In the genomic region with DNA sequence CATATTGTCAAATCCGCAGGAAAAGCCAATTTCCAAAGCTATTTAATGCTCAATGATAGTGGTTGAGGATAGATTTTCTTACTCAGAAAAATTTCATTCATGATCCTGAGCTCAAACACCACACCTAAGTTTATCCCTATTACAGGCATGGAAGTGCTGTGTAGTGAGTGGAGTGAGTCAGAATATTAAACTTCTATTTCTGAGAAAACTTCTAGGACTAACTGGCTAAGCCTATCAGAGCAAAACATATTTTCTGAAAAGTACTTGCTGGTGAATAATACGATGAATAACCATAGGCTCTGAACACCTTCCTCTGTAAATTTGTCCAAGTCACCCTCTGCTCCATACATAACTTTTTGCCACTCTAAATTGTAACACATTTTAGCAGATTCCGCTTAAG, we compare ENCODE assay signal across 21 cellular contexts.
"Had no signal": no experiment of that assay in that cellular context is flagged by ENCODE, and none has a peak within 500 bp of the region (broad histone marks: within the 10 kb centered on the region; RNA-seq: fewer than 3 reads in every experiment).

No MANE protein-coding gene starts in this region.

- H3K4me1 ChIP-seq: foreskin keratinocyte, upper lobe of right lung had no signal

- H3K27me3 ChIP-seq: foreskin keratinocyte, suprapubic skin, upper lobe of right lung had no signal

- H3K4me3 ChIP-seq: suprapubic skin, upper lobe of right lung had no signal

- H3K36me3 ChIP-seq: suprapubic skin, upper lobe of right lung had no signal

- DNase-seq: activated CD4-positive, alpha-beta T cell treated with anti-CD3 and anti-CD28 coated beads, Interleukin-2, amount 50 U/mL, for 4 hours; activated CD8-positive, alpha-beta memory T cell treated with anti-CD3 and anti-CD28 coated beads, Interleukin-2, amount 10 ng/mL, durations not matched to agents 7 days and 5 days; activated gamma-delta T cell treated with Interleukin-2 at 50 U/mL for 16 hours; activated naive CD8-positive, alpha-beta T cell treated with anti-CD3 and anti-CD28 coated beads for 36 hours; activated T-cell treated with anti-CD3 and anti-CD28 coated beads, Interleukin-2, amount 50 U/mL, for 24 hours; aorta; caudate nucleus; effector memory CD8-positive, alpha-beta T cell; erythroblast; head of caudate nucleus; islet precursor cell; nephron progenitor cell; stimulated activated CD4-positive, alpha-beta T cell treated with anti-CD3 and anti-CD28 coated beads, Interleukin-2, amount 100 ng/mL, for 48 hours; stimulated activated naive CD4-positive, alpha-beta T cell treated with Interleukin-2 at 50 U/mL for 16 hours; SW 1271; upper lobe of right lung had no signal

- ATAC-seq: activated CD4-positive, CD25-positive, alpha-beta regulatory T cell treated with anti-CD3 and anti-CD28 coated beads, Interleukin-2, amount 50 U/mL, for 24 hours; activated CD8-positive, alpha-beta memory T cell treated with anti-CD3 and anti-CD28 coated beads, Interleukin-2, amount 10 ng/mL, durations not matched to agents 7 days and 5 days; effector memory CD8-positive, alpha-beta T cell; foreskin keratinocyte; left lobe of liver; sciatic nerve; upper lobe of right lung had no signal

- H3K27ac ChIP-seq: foreskin keratinocyte, suprapubic skin, upper lobe of right lung had no signal

- H3K9me3 ChIP-seq: suprapubic skin, upper lobe of right lung had no signal
